ENCODE assay signal across 10 cellular contexts in genomic region chr22:32880906-32881596, GRCh38.
A peak's percentile ranks its signal among the peaks of the same experiment; 100 is the strongest.
DNase-seq lines count a peak whose midpoint lies in the region; ATAC-seq, FAIRE-seq and TF ChIP-seq lines count a peak whose summit lies in the region.
"Had no signal": no experiment of that assay in that cellular context is flagged by ENCODE, and none has a peak within 500 bp of the region (broad histone marks: within the 10 kb centered on the region; RNA-seq: fewer than 3 reads in every experiment).

No MANE protein-coding gene starts in this region.

- no peaks in the 10 kb centered on the region for H3K27me3 Mint-ChIP-seq in activated naive CD4-positive, alpha-beta T cell treated with anti-CD3 and anti-CD28 coated beads, Interleukin-2, amount 50 U/mL, for 24 hours
- peaks cover 6% of the 10 kb centered on the region for H3K27me3 Mint-ChIP-seq in activated CD4-positive, alpha-beta memory T cell treated with anti-CD3 and anti-CD28 coated beads for 36 hours

- no peak overlapping the region for H3K4me3 ChIP-seq in kidney (ENCODE audit: low read length in 2 of 2)

- no peak for FAIRE-seq in kidney (lab: Jason Lieb, UNC)
- FAIRE-seq in RCC 7860 (lab: Jason Lieb, UNC) = no peak

- peak overlapping the region; percentile 11 for H3K4me3 Mint-ChIP-seq in activated naive CD4-positive, alpha-beta T cell treated with anti-CD3 and anti-CD28 coated beads, Interleukin-2, amount 50 U/mL, for 24 hours
- no peak overlapping the region for H3K4me3 Mint-ChIP-seq in activated CD4-positive, alpha-beta memory T cell treated with anti-CD3 and anti-CD28 coated beads for 36 hours

- no peak for TF ChIP-seq CTCF in kidney (IDR thresholded peaks at IDR 0.05; ENCODE audit: borderline replicate concordance, extremely low read depth, insufficient read depth)

- H3K9me3 ChIP-seq in kidney (ENCODE audit: control insufficient read depth in 1 of 2, low read length in 2 of 2) = no peaks in the 10 kb centered on the region

- POLR2A ChIA-PET in activated CD4-positive, alpha-beta memory T cell treated with anti-CD3 and anti-CD28 coated beads for 36 hours (lab: Charles Lee) = no interaction called here

- CTCF ChIA-PET in activated CD4-positive, alpha-beta memory T cell treated with anti-CD3 and anti-CD28 coated beads for 36 hours (lab: Charles Lee) = interaction anchor here (1.2 kb wide), 1 partner anchor 45 kb away, joined by 3 read pairs; no protein-coding TSS in a partner anchor

- H3K27ac ChIP-seq in kidney (ENCODE audit: low read depth in 2 of 2, low read length in 2 of 2) (no peak overlapping the region), temporal lobe (ENCODE audit: low read depth, low read length) (peak overlapping the region; percentile 30)
- H3K27ac ChIP-seq: 22Rv1, KMS-11 had no signal

- no peaks in the 10 kb centered on the region for H3K36me3 ChIP-seq in kidney (ENCODE audit: control insufficient read depth in 1 of 2, insufficient read depth in 2 of 2, low read length in 2 of 2)

- H3K9ac ChIP-seq in kidney (ENCODE audit: low read length in 2 of 2) = no peak overlapping the region
- H3K9ac ChIP-seq: KMS-11 had no signal

- peaks cover 17% of the 10 kb centered on the region for H3K4me1 Mint-ChIP-seq in activated naive CD4-positive, alpha-beta T cell treated with anti-CD3 and anti-CD28 coated beads, Interleukin-2, amount 50 U/mL, for 24 hours
- H3K4me1 Mint-ChIP-seq in activated CD4-positive, alpha-beta memory T cell treated with anti-CD3 and anti-CD28 coated beads for 36 hours (ENCODE audit: low read depth) = peaks cover 3% of the 10 kb centered on the region

- intact Hi-C loops in kidney (cut with DNase I) = no loop called here
- intact Hi-C loops in activated CD4-positive, alpha-beta memory T cell treated with anti-CD3 and anti-CD28 coated beads for 36 hours (cut with micrococcal nuclease) = no loop called here

- peak; percentile 36 to 67 (median 46) for DNase-seq in NCI-H1417 (lab: John Stamatoyannopoulos, UW)
- DNase-seq in NCI-H1417 treated with DMSO at 0.1 percent for 48 hours (lab: John Stamatoyannopoulos, UW) = no peak
- DNase-seq in kidney = peak; percentile 95
- no peak for DNase-seq in activated CD4-positive, alpha-beta memory T cell treated with anti-CD3 and anti-CD28 coated beads for 36 hours
- DNase-seq in RCC 7860 (ENCODE audit: low spot score) = no peak

- no peaks in the 10 kb centered on the region for H3K9me3 Mint-ChIP-seq in activated naive CD4-positive, alpha-beta T cell treated with anti-CD3 and anti-CD28 coated beads, Interleukin-2, amount 50 U/mL, for 24 hours
- no peaks in the 10 kb centered on the region for H3K9me3 Mint-ChIP-seq in activated CD4-positive, alpha-beta memory T cell treated with anti-CD3 and anti-CD28 coated beads for 36 hours

- H3K27ac Mint-ChIP-seq in activated naive CD4-positive, alpha-beta T cell treated with anti-CD3 and anti-CD28 coated beads, Interleukin-2, amount 50 U/mL, for 24 hours = no peak overlapping the region
- no peak overlapping the region for H3K27ac Mint-ChIP-seq in activated CD4-positive, alpha-beta memory T cell treated with anti-CD3 and anti-CD28 coated beads for 36 hours

- no peaks in the 10 kb centered on the region for H3K36me3 Mint-ChIP-seq in activated naive CD4-positive, alpha-beta T cell treated with anti-CD3 and anti-CD28 coated beads, Interleukin-2, amount 50 U/mL, for 24 hours
- H3K36me3 Mint-ChIP-seq in activated CD4-positive, alpha-beta memory T cell treated with anti-CD3 and anti-CD28 coated beads for 36 hours = no peaks in the 10 kb centered on the region

- ATAC-seq in HG02973 (IDR thresholded peaks at IDR 0.05; ENCODE audit: unreplicated experiment) = no peak

- peaks cover 0 to 7% of the 10 kb centered on the region in 2 donors for H3K4me1 ChIP-seq in kidney (ENCODE audit: control insufficient read depth in 1 of 2, insufficient read depth in 1 of 2, low read depth in 1 of 2, low read length in 2 of 2)

Comparison
In these comparisons a context has a peak if more than half of its experiments do, and no peak if none do; other contexts are left out.
1. DNase-seq: peak in NCI-H1417 (3 of 3) and kidney (single experiment); none in NCI-H1417 treated with DMSO at 0.1 percent for 48 hours (single experiment), activated CD4-positive, alpha-beta memory T cell treated with anti-CD3 and anti-CD28 coated beads for 36 hours (single experiment) and RCC 7860 (single experiment).